ENCODE assay signal across 8 cellular contexts in the genomic region with DNA sequence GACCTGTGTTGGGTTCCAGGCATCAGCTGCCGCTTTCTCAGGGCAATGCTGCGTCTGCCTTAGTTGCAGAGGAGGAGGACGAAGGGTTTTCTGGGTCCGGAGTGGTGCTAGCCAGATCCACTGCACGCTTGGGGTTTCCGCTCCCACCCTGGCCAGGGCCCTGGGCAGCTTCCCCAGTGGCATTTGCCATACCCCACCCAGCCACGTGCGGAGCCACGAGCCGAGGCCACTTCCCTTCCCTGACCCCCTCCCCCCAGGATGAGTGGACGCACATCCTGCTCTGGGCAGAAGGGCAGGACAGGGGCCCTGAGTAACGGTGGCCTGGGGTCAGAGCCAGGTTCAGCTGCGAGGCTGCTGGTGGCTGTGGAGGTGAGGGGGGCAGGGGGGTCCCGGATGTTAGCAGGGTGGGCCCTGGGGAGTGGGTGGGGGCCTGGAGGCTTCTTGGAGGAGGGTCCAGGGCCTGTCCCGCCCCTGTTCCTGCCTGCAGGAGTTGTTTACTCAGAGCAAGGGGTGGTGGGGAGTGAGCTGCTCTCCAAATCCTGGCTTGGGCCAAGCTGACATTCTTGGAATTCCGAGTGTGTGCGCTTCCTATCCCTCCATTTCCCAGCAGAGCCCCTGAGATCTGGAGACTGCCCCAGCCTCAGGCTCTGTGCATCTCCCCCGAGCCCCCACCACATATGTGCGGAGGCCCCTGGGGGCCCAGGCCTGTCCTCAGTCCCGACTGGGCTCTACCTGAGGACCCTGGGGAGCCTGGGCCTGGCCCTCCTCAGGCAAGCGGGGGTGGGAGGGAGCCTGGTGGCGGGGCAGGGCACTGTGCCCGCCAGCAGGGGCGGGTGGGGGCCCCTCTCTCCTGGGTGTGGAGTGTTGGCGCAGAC. TPM values are rescaled to one million over a fixed set of nuclear protein-coding genes. Genes with fewer than 3 reads are reported as not detected.
A peak's percentile ranks its signal among the peaks of the same experiment; 100 is the strongest.
DNase-seq lines count a peak whose midpoint lies in the region; ATAC-seq and TF ChIP-seq lines count a peak whose summit lies in the region.

No MANE protein-coding gene starts in this region.

- peaks cover 31% of the 10 kb centered on the region for H3K79me2 ChIP-seq in Loucy (ENCODE audit: insufficient read depth, low read length)

- H4K20me1 ChIP-seq in Loucy (ENCODE audit: insufficient read depth, low read length, poor library complexity, severe bottlenecking): peaks cover 24% of the 10 kb centered on the region

- H3K36me3 ChIP-seq in Loucy (ENCODE audit: insufficient read depth, low read length) (peaks cover 8% of the 10 kb centered on the region; the same call in 1 of the 2 replicates), skeletal muscle satellite cell (ENCODE audit: insufficient read depth, low read length) (peaks cover 32% of the 10 kb centered on the region)

- H3K4me3 Mint-ChIP-seq in Calu3 (ENCODE audit: low read depth, unreplicated experiment): peak overlapping the region; percentile 77
- peak overlapping the region; percentile 79 to 87 (median 84) for H3K4me3 Mint-ChIP-seq in brain

- H3K4me2 ChIP-seq in Loucy (ENCODE audit: low read depth, low read length, poor library complexity, severe bottlenecking) (peak overlapping the region; percentile 79), skeletal muscle satellite cell (ENCODE audit: low read length) (peak overlapping the region; percentile 90)

- no peak overlapping the region for H2AFZ ChIP-seq in Loucy (ENCODE audit: low read length)

- CTCF ChIA-PET in Calu3 (lab: Charles Lee): interaction anchor here (0.6 to 3.0 kb wide), 3 partner anchors 10 to 31 kb away, joined by 3 to 8 read pairs (median 3); no protein-coding TSS in a partner anchor

- H3K36me3 Mint-ChIP-seq in Calu3 (ENCODE audit: insufficient read depth, unreplicated experiment) (peaks cover 58% of the 10 kb centered on the region), brain (peaks cover 7% of the 10 kb centered on the region)

- intact Hi-C loops in Calu3 (cut with micrococcal nuclease; ENCODE audit: unreplicated experiment): no loop called here

- H3K27me3 ChIP-seq in Loucy (ENCODE audit: insufficient read depth, low read length, poor library complexity, severe bottlenecking) (no peaks in the 10 kb centered on the region), skeletal muscle satellite cell (ENCODE audit: control insufficient read depth, insufficient read depth, low read length) (no peaks in the 10 kb centered on the region)

- H3F3A ChIP-seq in Loucy (ENCODE audit: low read depth): no peaks in the 10 kb centered on the region

- peak overlapping the region; percentile 27 for H3K27ac Mint-ChIP-seq in Calu3 (ENCODE audit: unreplicated experiment)
- peak overlapping the region in 3 of 5 experiments; percentile 43 to 90 (median 73) for H3K27ac Mint-ChIP-seq in brain

- peak overlapping the region; percentile 88 for H3K9ac ChIP-seq in Loucy (ENCODE audit: low read depth, low read length, poor library complexity, severe bottlenecking)
- peak overlapping the region; percentile 97 for H3K9ac ChIP-seq in skeletal muscle satellite cell (ENCODE audit: low read depth, low read length)

- no peaks in the 10 kb centered on the region for H3K9me3 Mint-ChIP-seq in Calu3 (ENCODE audit: low read depth, unreplicated experiment)
- no peaks in the 10 kb centered on the region for H3K9me3 Mint-ChIP-seq in brain

- no TSS peak for BruUV-seq in Calu3 (replicated peaks; lab: Mats Ljungman, UMichigan)

- H3K4me1 Mint-ChIP-seq in Calu3 (ENCODE audit: low read depth, unreplicated experiment) (peaks cover 23% of the 10 kb centered on the region), brain (peaks cover 42% of the 10 kb centered on the region)

- no peaks in the 10 kb centered on the region for H3K9me3 ChIP-seq in Loucy (ENCODE audit: insufficient read depth, low read depth, low read length)
- H3K9me3 ChIP-seq in iPS-18c (ENCODE audit: control insufficient read depth, insufficient read depth, low read length): no peaks in the 10 kb centered on the region
- no peaks in the 10 kb centered on the region for H3K9me3 ChIP-seq in skeletal muscle satellite cell (replicated peaks; ENCODE audit: low read length)

- H3K4me1 ChIP-seq in Loucy (ENCODE audit: insufficient read depth, low read length, poor library complexity, severe bottlenecking) (peaks cover 49% of the 10 kb centered on the region), skeletal muscle satellite cell (ENCODE audit: control insufficient read depth, insufficient read depth, low read length) (peaks cover 66% of the 10 kb centered on the region)

- H3K9me2 ChIP-seq in Loucy (replicated peaks; ENCODE audit: low read depth, low read length): no peaks in the 10 kb centered on the region

- H3K27me3 Mint-ChIP-seq in Calu3 (ENCODE audit: unreplicated experiment) (no peaks in the 10 kb centered on the region), brain (peaks cover 4% of the 10 kb centered on the region)

- TF ChIP-seq CTCF in Calu3 (IDR thresholded peaks at IDR 0.05; ENCODE audit: unreplicated experiment) (no peak), Loucy (conservative IDR thresholded peaks at IDR 0.05; ENCODE audit: low read length) (peak; percentile 32; the same call in 1 of the 2 replicates), brain (conservative IDR thresholded peaks at IDR 0.05) (no peak)

- H3K4me3 ChIP-seq in Loucy (ENCODE audit: low read length, poor library complexity, severe bottlenecking): peak overlapping the region; percentile 97
- peak overlapping the region; percentile 93 for H3K4me3 ChIP-seq in iPS-18c (ENCODE audit: insufficient read depth, low read depth, low read length)
- peak overlapping the region; percentile 98 for H3K4me3 ChIP-seq in skeletal muscle satellite cell (ENCODE audit: low read length)

- no peak for ATAC-seq in HG03442 (IDR thresholded peaks at IDR 0.05; ENCODE audit: unreplicated experiment)
- no peak for ATAC-seq in GM21447 (IDR thresholded peaks at IDR 0.05; ENCODE audit: unreplicated experiment)

- DNase-seq in Calu3: peak; percentile 60
- DNase-seq in NCI-H345 treated with DMSO at 0.1 percent for 48 hours (lab: John Stamatoyannopoulos, UW; ENCODE audit: unreplicated experiment): no peak

RNA-seq across cellular contexts. Expression of a gene that starts 1.4 kb away (rescaled TPM):
- 28.9 and 36.3 TPM in 2 replicates for total RNA-seq in Calu3 (2022)
- 23.3 TPM for polyA plus RNA-seq in brain (ENCODE audit: insufficient read depth, low read depth, low replicate concordance)
- total RNA-seq in skeletal muscle satellite cell (2012; rRNA removed): 120 and 175 TPM in 2 replicates

RNA-seq across cellular contexts. Expression of a gene that starts 1.7 kb away (rescaled TPM):
- 107 and 115 TPM in 2 replicates for total RNA-seq in Calu3 (2022)
- polyA plus RNA-seq in brain (ENCODE audit: insufficient read depth, low read depth, low replicate concordance): 104 TPM
- total RNA-seq in skeletal muscle satellite cell (2012; rRNA removed): 122 and 169 TPM in 2 replicates

RNA-seq across cellular contexts. Expression of a gene that starts 11.3 kb away (rescaled TPM):
- 472 and 482 TPM in 2 replicates for total RNA-seq in Calu3 (2022)
- 114 TPM for polyA plus RNA-seq in brain (ENCODE audit: insufficient read depth, low read depth, low replicate concordance)
- total RNA-seq in skeletal muscle satellite cell (2012; rRNA removed): 301 and 379 TPM in 2 replicates

RNA-seq across cellular contexts. Expression of a gene that starts 16.3 kb away (rescaled TPM):
- 33.4 and 35.3 TPM in 2 replicates for total RNA-seq in Calu3 (2022)
- polyA plus RNA-seq in brain (ENCODE audit: insufficient read depth, low read depth, low replicate concordance): 3.1 TPM
- total RNA-seq in skeletal muscle satellite cell (2012; rRNA removed): 4.1 and 6.8 TPM in 2 replicates

RNA-seq across cellular contexts. Expression of a gene that starts 25.3 kb away (rescaled TPM):
- total RNA-seq in Calu3 (2022): 134 and 151 TPM in 2 replicates
- 67.9 TPM for polyA plus RNA-seq in brain (ENCODE audit: insufficient read depth, low read depth, low replicate concordance)
- total RNA-seq in skeletal muscle satellite cell (2012; rRNA removed): 35.0 and 39.8 TPM in 2 replicates
